ENCODE assay signal across 20 cellular contexts in genomic region chr6:118683881-118684872, GRCh38. TPM values are rescaled to one million over a fixed set of nuclear protein-coding genes. Genes with fewer than 3 reads are reported as not detected.
A peak's percentile ranks its signal among the peaks of the same experiment; 100 is the strongest.
DNase-seq lines count a peak whose midpoint lies in the region; ATAC-seq, FAIRE-seq and TF ChIP-seq lines count a peak whose summit lies in the region.
"Had no signal": no experiment of that assay in that cellular context is flagged by ENCODE, and none has a peak within 500 bp of the region (broad histone marks: within the 10 kb centered on the region; RNA-seq: fewer than 3 reads in every experiment).

No MANE protein-coding gene starts in this region.

- ATAC-seq in activated T-cell treated with anti-CD3 and anti-CD28 coated beads, Interleukin-2, amount 50 U/mL, for 72 hours (replicated peaks in 1 of 2): no peak
- peak; percentile 52 for ATAC-seq in GM19452 (IDR thresholded peaks at IDR 0.05; ENCODE audit: unreplicated experiment)
- ATAC-seq in stimulated activated effector memory CD8-positive, alpha-beta T cell treated with anti-CD3 and anti-CD28 coated beads, Interleukin-12 subunit alpha, Interleukin-12 subunit beta, amount 100 ng/mL, for 72 hours: no peak
- ATAC-seq: gastroesophageal sphincter, HCT116, left cardiac atrium had no signal

- TF ChIP-seq POLR2A in H54 (IDR thresholded peaks at IDR 0.05; ENCODE audit: low read depth, low read length): no peak

- H3K27ac Mint-ChIP-seq in activated T-cell treated with anti-CD3 and anti-CD28 coated beads, Interleukin-2, amount 50 U/mL, for 72 hours: peak overlapping the region; percentile 72
- peak overlapping the region; percentile 72 for H3K27ac Mint-ChIP-seq in activated naive CD8-positive, alpha-beta T cell treated with anti-CD3 and anti-CD28 coated beads for 36 hours
- H3K27ac Mint-ChIP-seq in stimulated activated effector memory CD8-positive, alpha-beta T cell treated with anti-CD3 and anti-CD28 coated beads, Interleukin-12 subunit alpha, Interleukin-12 subunit beta, amount 100 ng/mL, for 72 hours: peak overlapping the region; percentile 68

- H3K4me3 Mint-ChIP-seq in activated T-cell treated with anti-CD3 and anti-CD28 coated beads, Interleukin-2, amount 50 U/mL, for 72 hours: peak overlapping the region; percentile 24 to 38
- H3K4me3 Mint-ChIP-seq in activated naive CD8-positive, alpha-beta T cell treated with anti-CD3 and anti-CD28 coated beads for 36 hours: peak overlapping the region; percentile 23
- peak overlapping the region; percentile 37 for H3K4me3 Mint-ChIP-seq in stimulated activated effector memory CD8-positive, alpha-beta T cell treated with anti-CD3 and anti-CD28 coated beads, Interleukin-12 subunit alpha, Interleukin-12 subunit beta, amount 100 ng/mL, for 72 hours

- H3K9me3 Mint-ChIP-seq in activated T-cell treated with anti-CD3 and anti-CD28 coated beads, Interleukin-2, amount 50 U/mL, for 72 hours: no peaks in the 10 kb centered on the region
- no peaks in the 10 kb centered on the region for H3K9me3 Mint-ChIP-seq in activated naive CD8-positive, alpha-beta T cell treated with anti-CD3 and anti-CD28 coated beads for 36 hours
- H3K9me3 Mint-ChIP-seq in stimulated activated effector memory CD8-positive, alpha-beta T cell treated with anti-CD3 and anti-CD28 coated beads, Interleukin-12 subunit alpha, Interleukin-12 subunit beta, amount 100 ng/mL, for 72 hours: no peaks in the 10 kb centered on the region

- H3K4me1 Mint-ChIP-seq in activated T-cell treated with anti-CD3 and anti-CD28 coated beads, Interleukin-2, amount 50 U/mL, for 72 hours (ENCODE audit: low read depth): peaks cover 76% of the 10 kb centered on the region
- peaks cover 73% of the 10 kb centered on the region for H3K4me1 Mint-ChIP-seq in activated naive CD8-positive, alpha-beta T cell treated with anti-CD3 and anti-CD28 coated beads for 36 hours
- H3K4me1 Mint-ChIP-seq in stimulated activated effector memory CD8-positive, alpha-beta T cell treated with anti-CD3 and anti-CD28 coated beads, Interleukin-12 subunit alpha, Interleukin-12 subunit beta, amount 100 ng/mL, for 72 hours: peaks cover 58% of the 10 kb centered on the region

- H3K36me3 Mint-ChIP-seq in activated T-cell treated with anti-CD3 and anti-CD28 coated beads, Interleukin-2, amount 50 U/mL, for 72 hours (ENCODE audit: insufficient read depth in 2 of 2): peaks cover 0 to 9% of the 10 kb centered on the region in 2 donors
- peaks cover 31% of the 10 kb centered on the region for H3K36me3 Mint-ChIP-seq in activated naive CD8-positive, alpha-beta T cell treated with anti-CD3 and anti-CD28 coated beads for 36 hours
- no peaks in the 10 kb centered on the region for H3K36me3 Mint-ChIP-seq in stimulated activated effector memory CD8-positive, alpha-beta T cell treated with anti-CD3 and anti-CD28 coated beads, Interleukin-12 subunit alpha, Interleukin-12 subunit beta, amount 100 ng/mL, for 72 hours

- no peak for DNase-seq in activated T-cell treated with anti-CD3 and anti-CD28 coated beads, Interleukin-2, amount 50 U/mL, for 72 hours
- no peak for DNase-seq in activated T-cell treated with anti-CD3 and anti-CD28 coated beads, Interleukin-2, amount 50 U/mL, for 48 hours
- no peak for DNase-seq in activated naive CD8-positive, alpha-beta T cell treated with anti-CD3 and anti-CD28 coated beads for 36 hours
- DNase-seq in stimulated activated effector memory CD8-positive, alpha-beta T cell treated with anti-CD3 and anti-CD28 coated beads, Interleukin-12 subunit alpha, Interleukin-12 subunit beta, amount 100 ng/mL, for 72 hours (ENCODE audit: low spot score in 2 of 2): no peak
- no peak for DNase-seq in H4 (ENCODE audit: low spot score)
- DNase-seq in mesenteric fat pad (ENCODE audit: low spot score): no peak
- DNase-seq in H54 (ENCODE audit: insufficient read length, low spot score): no peak
- DNase-seq: Caco-2; cortex of kidney; Kasumi-1; left cardiac atrium; midbrain; NCI-H1105 treated with DMSO at 0.1 percent for 48 hours; NCI-H524 treated with DMSO at 0.1 percent for 48 hours; nucleus accumbens; stimulated activated naive CD4-positive, alpha-beta T cell treated with Interleukin-2 at 50 U/mL for 16 hours; upper lobe of left lung had no signal

- H3K27me3 Mint-ChIP-seq in activated T-cell treated with anti-CD3 and anti-CD28 coated beads, Interleukin-2, amount 50 U/mL, for 72 hours (ENCODE audit: low read depth): no peaks in the 10 kb centered on the region
- H3K27me3 Mint-ChIP-seq in activated naive CD8-positive, alpha-beta T cell treated with anti-CD3 and anti-CD28 coated beads for 36 hours: no peaks in the 10 kb centered on the region

- no peak for FAIRE-seq in H54 (lab: Jason Lieb, UNC)

RNA-seq across cellular contexts. Expression of gene CEP85L, which starts 32.8 kb away (rescaled TPM):
- total RNA-seq in activated T-cell treated with anti-CD3 and anti-CD28 coated beads, Interleukin-2, amount 50 U/mL, for 72 hours: 10 to 100 TPM; 32.4 to 44.7 TPM
- total RNA-seq in activated naive CD8-positive, alpha-beta T cell treated with anti-CD3 and anti-CD28 coated beads for 36 hours: 10 to 100 TPM; 34.7 to 41.9 TPM
- total RNA-seq in H4 (2014; rRNA removed; shearing (Covaris generic)): 1.8 and 3.0 TPM in 2 replicates
- 11.6 TPM for total RNA-seq in mesenteric fat pad
